Comparison of ENCODE assay signal across 8 cellular contexts in the genomic region with DNA sequence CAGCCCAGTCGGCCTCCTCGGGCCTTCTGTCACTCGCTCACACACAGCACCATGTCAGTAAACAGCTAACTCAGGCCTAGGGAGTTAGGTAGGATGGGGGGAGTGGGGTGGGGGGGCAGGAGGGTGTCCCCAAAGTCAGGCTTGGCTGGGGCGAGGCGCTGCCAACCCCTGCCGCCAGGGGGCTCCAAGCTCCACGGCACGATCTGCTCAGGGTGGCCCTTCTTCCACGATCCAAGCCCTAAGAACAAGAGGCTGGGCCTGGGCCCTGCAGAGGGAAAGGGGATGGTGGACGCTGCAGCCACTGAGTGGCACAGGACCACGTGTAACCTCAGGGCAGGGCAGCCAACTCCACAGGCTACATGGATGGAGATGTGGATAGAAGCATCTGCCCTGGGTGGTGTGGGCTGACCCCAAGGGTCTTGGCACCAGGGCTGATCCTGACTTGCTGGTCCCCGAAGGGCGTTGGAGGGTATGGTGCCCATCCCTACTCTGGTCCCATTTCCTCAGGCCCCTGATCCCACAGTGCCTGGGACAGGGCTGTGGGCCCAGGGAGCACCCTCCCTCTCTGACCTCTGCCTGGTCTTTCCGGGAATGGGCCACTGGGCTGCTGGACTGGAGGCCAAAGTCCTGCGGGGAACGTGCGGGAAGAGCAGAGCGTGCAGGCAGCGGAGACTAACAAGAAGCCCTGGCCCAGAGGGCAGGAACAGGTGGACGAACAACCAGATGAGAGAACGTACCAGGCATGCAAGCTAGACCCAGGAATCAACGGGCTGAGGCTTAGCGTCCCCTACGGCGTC. TPM values are rescaled to one million over a fixed set of nuclear protein-coding genes. Genes with fewer than 3 reads are reported as not detected.
DNase-seq lines count a peak whose midpoint lies in the region; ATAC-seq and TF ChIP-seq lines count a peak whose summit lies in the region.

No MANE protein-coding gene starts in this region.

- ATAC-seq in HG03378 (IDR thresholded peaks at IDR 0.05; ENCODE audit: unreplicated experiment): no peak
- no peak for ATAC-seq in HG02973 (IDR thresholded peaks at IDR 0.05; ENCODE audit: unreplicated experiment)

- CTCF ChIA-PET in mammary epithelial cell (lab: Charles Lee; ENCODE audit: low non-redundant PET): no interaction called here

- H3K27me3 ChIP-seq in GM06990 (replicated peaks; ENCODE audit: control insufficient read depth, insufficient read depth, low read length): no peaks in the 10 kb centered on the region
- H3K27me3 ChIP-seq in mammary epithelial cell (ENCODE audit: insufficient read depth, low read length): no peaks in the 10 kb centered on the region

- no peak overlapping the region for H3K27ac ChIP-seq in mammary epithelial cell (ENCODE audit: insufficient read depth, low read depth, low read length)

- intact Hi-C loops in mammary epithelial cell (cut with micrococcal nuclease): loop anchor here (1.0 kb wide), 3 partner anchors 43 to 159 kb away; no protein-coding TSS in a partner anchor

- dilution Hi-C loops in mammary epithelial cell (cut with HindIII; ENCODE audit: low sequenced_read_pairs): no loop called here

- H3K79me2 ChIP-seq in mammary epithelial cell (ENCODE audit: insufficient read depth, low read length): no peaks in the 10 kb centered on the region

- peak; percentile 80 for DNase-seq in GM06990 (ENCODE audit: extremely low read depth, insufficient read length)
- DNase-seq in LoVo (ENCODE audit: low spot score): peak; percentile 33
- peak; percentile 65 for DNase-seq in activated CD4-positive, CD25-positive, alpha-beta regulatory T cell treated with anti-CD3 and anti-CD28 coated beads, Interleukin-2, amount 50 U/mL, for 16 hours (ENCODE audit: low read depth, low spot score)
- no peak for DNase-seq in mammary epithelial cell
- DNase-seq in kidney tubule cell (ENCODE audit: low spot score): peak; percentile 56
- DNase-seq in stimulated activated CD4-positive, alpha-beta T cell treated with anti-CD3 and anti-CD28 coated beads, Interleukin-4, amount 100 ng/mL, for 24 hours: peak; percentile 80

- H2AFZ ChIP-seq in mammary epithelial cell (ENCODE audit: low read depth, low read length): no peak overlapping the region

- peaks cover 11% of the 10 kb centered on the region for H3K4me1 ChIP-seq in mammary epithelial cell (ENCODE audit: insufficient read depth, low read length)

- no peak overlapping the region for H3K9ac ChIP-seq in mammary epithelial cell (ENCODE audit: insufficient read depth, low read length)

- H4K20me1 ChIP-seq in mammary epithelial cell (ENCODE audit: insufficient read depth, low read length): no peaks in the 10 kb centered on the region

- H3K36me3 ChIP-seq in GM06990 (ENCODE audit: control insufficient read depth, insufficient read depth, low read length): peaks cover 7% of the 10 kb centered on the region
- peaks cover 8% of the 10 kb centered on the region for H3K36me3 ChIP-seq in mammary epithelial cell (ENCODE audit: insufficient read depth, low read length)

- TF ChIP-seq CTCF in GM06990 (IDR thresholded peaks at IDR 0.05; ENCODE audit: insufficient read depth, low read length, poor library complexity, severe bottlenecking) (peak; percentile 99), mammary epithelial cell (conservative IDR thresholded peaks at IDR 0.05 in 1 of 2, IDR thresholded peaks at IDR 0.05 in 1 of 2; ENCODE audit: extremely low read depth in 1 of 2, insufficient read depth in 1 of 2, low read depth in 1 of 2, low read length in 2 of 2) (peak; percentile 58 to 89)

- 79% methylated on average over 8 of the region's 25 CpGs for WGBS in mammary epithelial cell (ENCODE audit: low coverage, missing lambda C conversion rate)

- no peak overlapping the region for H3K4me2 ChIP-seq in mammary epithelial cell (ENCODE audit: insufficient read depth, low read depth, low read length)

- BruUV-seq in mammary epithelial cell (replicated peaks; lab: Mats Ljungman, UMichigan): no TSS peak

- in situ Hi-C loops in mammary epithelial cell (cut with MboI; ENCODE audit: low sequenced_read_pairs in 2 of 2): loop anchor here (5.0 to 10.0 kb wide), 3 partner anchors 42 to 144 kb away; partner anchors contain the start of genes RANBP1 (in 1 of the 2) and TRMT2A (in 1 of the 2)

- H3K4me3 ChIP-seq in GM06990 (replicated peaks; ENCODE audit: low read depth, low read length) (no peak overlapping the region), mammary epithelial cell (replicated peaks in 1 of 3; ENCODE audit: insufficient read depth in 1 of 3, low read depth in 2 of 3, low read length in 3 of 3) (no peak overlapping the region)

- no peaks in the 10 kb centered on the region for H3K9me3 ChIP-seq in mammary epithelial cell (replicated peaks; ENCODE audit: insufficient read depth, low read length)

RNA-seq across cellular contexts. Expression of gene TXNRD2, which starts 29.1 kb away (rescaled TPM):
- total RNA-seq in mammary epithelial cell: 10 to 100 TPM; 13.2 to 22.1 TPM
- polyA plus RNA-seq in mammary epithelial cell: 21.2 TPM
- polyA minus RNA-seq in mammary epithelial cell: 13.9 TPM

RNA-seq across cellular contexts. Expression of gene COMT, which starts 29.1 kb away (rescaled TPM):
- total RNA-seq in mammary epithelial cell: 100 to 1,000 TPM; 180 to 193 TPM
- 362 TPM for polyA plus RNA-seq in mammary epithelial cell
- 84.3 TPM for polyA minus RNA-seq in mammary epithelial cell

RNA-seq across cellular contexts. Expression of gene ARVCF, which starts 45.9 kb away (rescaled TPM):
- 10 to 100 TPM; 16.4 to 34.3 TPM for total RNA-seq in mammary epithelial cell
- 6.0 TPM for polyA plus RNA-seq in mammary epithelial cell
- polyA minus RNA-seq in mammary epithelial cell: 2.3 TPM

RNA-seq across cellular contexts. Expression of gene TANGO2, which starts 50.2 kb away (rescaled TPM):
- total RNA-seq in mammary epithelial cell: 10 to 100 TPM; 22.5 to 45.7 TPM
- 39.1 TPM for polyA plus RNA-seq in mammary epithelial cell
- 47.0 TPM for polyA minus RNA-seq in mammary epithelial cell
